Comparison of ENCODE assay signal across 10 cellular contexts in the genomic region with DNA sequence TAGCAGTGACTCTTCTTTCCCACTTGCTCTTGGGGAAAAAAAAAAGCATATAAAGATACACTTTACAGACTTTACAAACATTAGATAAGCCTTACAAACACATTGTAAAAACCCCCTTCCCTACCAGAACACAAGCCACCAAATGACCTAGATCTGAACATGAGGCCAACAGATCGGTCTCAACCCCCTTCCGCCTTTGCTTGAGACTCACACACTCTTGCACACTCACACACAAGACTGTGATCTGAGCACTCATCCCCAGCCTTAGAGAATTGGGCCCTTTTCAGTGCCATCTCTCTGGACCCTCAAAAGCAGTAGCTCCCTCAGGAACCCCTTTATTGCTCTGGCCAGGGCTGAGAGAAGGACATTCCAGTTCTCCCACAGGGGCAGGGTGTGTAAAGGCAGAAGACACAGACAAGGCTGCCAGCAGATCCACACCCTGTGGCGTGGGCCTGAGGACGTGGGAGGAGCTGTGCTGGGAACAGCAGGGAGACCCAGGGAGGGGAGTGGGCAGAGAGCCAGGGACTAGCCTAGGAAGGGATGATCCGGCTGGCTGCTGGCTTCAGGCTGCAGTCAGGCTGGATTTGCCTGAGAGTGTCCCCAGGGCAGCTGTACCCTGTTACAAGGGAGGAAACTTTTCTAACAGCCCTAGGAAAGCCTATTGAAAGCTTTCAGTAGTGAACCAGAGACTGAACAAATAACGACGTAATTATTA.
DNase-seq lines count a peak whose midpoint lies in the region; ATAC-seq and TF ChIP-seq lines count a peak whose summit lies in the region.
"Had no signal": no experiment of that assay in that cellular context is flagged by ENCODE, and none has a peak within 500 bp of the region (broad histone marks: within the 10 kb centered on the region; RNA-seq: fewer than 3 reads in every experiment).

No MANE protein-coding gene starts in this region.

- H3K36me3 Mint-ChIP-seq in endodermal cell (ENCODE audit: low read depth), result no peaks in the 10 kb centered on the region

- no peaks in the 10 kb centered on the region for H3K79me2 ChIP-seq in PC-3 (ENCODE audit: low read length)

- H3K9me3 ChIP-seq in PC-3 (ENCODE audit: low read length), result no peaks in the 10 kb centered on the region
- no peaks in the 10 kb centered on the region for H3K9me3 ChIP-seq in endodermal cell (ENCODE audit: control insufficient read depth, low read length)
- H3K9me3 ChIP-seq in thymus (ENCODE audit: control insufficient read depth), result no peaks in the 10 kb centered on the region

- WGBS in endodermal cell (ENCODE audit: insufficient coverage in 1 of 2, insufficient read length in 1 of 2), 2 experiments, result 80 to 94% methylated on average over 3 to 7 of the region's 7 CpGs
- 90% methylated on average over 7 of the region's 7 CpGs for WGBS in thymus

- H3K27me3 ChIP-seq in PC-3 (ENCODE audit: low read length), result no peaks in the 10 kb centered on the region
- no peaks in the 10 kb centered on the region for H3K27me3 ChIP-seq in endodermal cell (ENCODE audit: control insufficient read depth, insufficient read depth, low read length, poor library complexity, severe bottlenecking)
- no peaks in the 10 kb centered on the region for H3K27me3 ChIP-seq in thymus (ENCODE audit: control insufficient read depth, insufficient read depth)

- H3K4me1 Mint-ChIP-seq in endodermal cell, result peaks cover 10% of the 10 kb centered on the region

- no TSS peak for BruUV-seq in PC-3 (replicated peaks; lab: Mats Ljungman, UMichigan)

- no peak overlapping the region for H3K27ac ChIP-seq in PC-3 (ENCODE audit: low read length)
- no peak overlapping the region for H3K27ac ChIP-seq in endodermal cell (ENCODE audit: low read depth, low read length)
- H3K27ac ChIP-seq in thymus (ENCODE audit: low read depth), result peak overlapping the region; percentile 74

- H3K4me3 Mint-ChIP-seq in endodermal cell, result no peak overlapping the region

- H3K9ac ChIP-seq in PC-3 (ENCODE audit: low read length), result no peak overlapping the region
- no peak overlapping the region for H3K9ac ChIP-seq in endodermal cell (ENCODE audit: extremely low read depth, low read length, poor library complexity, severe bottlenecking)

- no peaks in the 10 kb centered on the region for H3K9me3 Mint-ChIP-seq in endodermal cell

- TF ChIP-seq CTCF in PC-3 (conservative IDR thresholded peaks at IDR 0.05; ENCODE audit: low read depth, low read length) (no peak), endodermal cell (conservative IDR thresholded peaks at IDR 0.05) (no peak)

- no peaks in the 10 kb centered on the region for H3K4me1 ChIP-seq in PC-3 (ENCODE audit: insufficient read depth, low read length)
- H3K4me1 ChIP-seq in endodermal cell (ENCODE audit: control insufficient read depth, insufficient read depth, low read length), result no peaks in the 10 kb centered on the region
- no peaks in the 10 kb centered on the region for H3K4me1 ChIP-seq in thymus (ENCODE audit: control insufficient read depth, insufficient read depth, low read length)

- H3K4me3 ChIP-seq in PC-3 (ENCODE audit: low read length) (no peak overlapping the region), endodermal cell (ENCODE audit: low read length) (no peak overlapping the region), thymus (ENCODE audit: low read length) (no peak overlapping the region)

- ATAC-seq in PC-3 (peak; percentile 49; the same call in 1 of the 2 replicates), HG03432 (IDR thresholded peaks at IDR 0.05; ENCODE audit: unreplicated experiment) (no peak)
- ATAC-seq: activated CD4-positive, CD25-positive, alpha-beta regulatory T cell treated with anti-CD3 and anti-CD28 coated beads, Interleukin-2, amount 50 U/mL, for 24 hours had no signal

- intact Hi-C loops in PC-3 (cut with micrococcal nuclease), result no loop called here

- CTCF ChIA-PET in PC-3 (lab: Charles Lee), result no interaction called here

- H3K27ac Mint-ChIP-seq in endodermal cell, result peak overlapping the region; percentile 41

- no peaks in the 10 kb centered on the region for H3K36me3 ChIP-seq in PC-3 (ENCODE audit: low read depth, low read length)
- H3K36me3 ChIP-seq in endodermal cell (ENCODE audit: control insufficient read depth, insufficient read depth, low read length), result no peaks in the 10 kb centered on the region
- H3K36me3 ChIP-seq in thymus (ENCODE audit: control insufficient read depth, insufficient read depth), result no peaks in the 10 kb centered on the region

- H4K20me1 ChIP-seq in PC-3 (ENCODE audit: low read length), result no peaks in the 10 kb centered on the region

- H3K4me2 ChIP-seq in PC-3 (ENCODE audit: low read length), result no peak overlapping the region

- H3K9me2 ChIP-seq in PC-3 (replicated peaks; ENCODE audit: low read length), result no peaks in the 10 kb centered on the region

- no peak overlapping the region for H2AFZ ChIP-seq in PC-3 (ENCODE audit: low read length)

- no peaks in the 10 kb centered on the region for H3F3A ChIP-seq in PC-3 (ENCODE audit: low read length, unreplicated experiment)

- H3K27me3 Mint-ChIP-seq in endodermal cell (ENCODE audit: insufficient read depth), result no peaks in the 10 kb centered on the region

- POLR2A ChIA-PET in PC-3 (lab: Charles Lee; ENCODE audit: unreplicated experiment), result no interaction called here

- DNase-seq in PC-3, result peak; percentile 3
- peak; percentile 56 for DNase-seq in endodermal cell
- DNase-seq in mesenteric fat pad (ENCODE audit: low spot score), result peak; percentile 91
- no peak for DNase-seq in SW480 (ENCODE audit: low spot score)
- DNase-seq in stimulated activated CD4-positive, alpha-beta T cell treated with anti-CD3 and anti-CD28 coated beads, Interleukin-12 subunit alpha, Interleukin-12 subunit beta, amount 100 ng/mL, for 4 hours, result no peak
- DNase-seq in NCI-H1417 (lab: John Stamatoyannopoulos, UW), result no peak
- DNase-seq: NCI-H1694 had no signal

Comparison
In these comparisons a context has a peak if more than half of its experiments do, and no peak if none do; other contexts are left out.
1. DNase-seq: peak in PC-3 (single experiment), endodermal cell (single experiment) and mesenteric fat pad (single experiment); none in SW480 (single experiment), stimulated activated CD4-positive, alpha-beta T cell treated with anti-CD3 and anti-CD28 coated beads, Interleukin-12 subunit alpha, Interleukin-12 subunit beta, amount 100 ng/mL, for 4 hours (single experiment) and NCI-H1417 (0 of 3).